ENCODE assay signal across 11 cellular contexts in the genomic region with DNA sequence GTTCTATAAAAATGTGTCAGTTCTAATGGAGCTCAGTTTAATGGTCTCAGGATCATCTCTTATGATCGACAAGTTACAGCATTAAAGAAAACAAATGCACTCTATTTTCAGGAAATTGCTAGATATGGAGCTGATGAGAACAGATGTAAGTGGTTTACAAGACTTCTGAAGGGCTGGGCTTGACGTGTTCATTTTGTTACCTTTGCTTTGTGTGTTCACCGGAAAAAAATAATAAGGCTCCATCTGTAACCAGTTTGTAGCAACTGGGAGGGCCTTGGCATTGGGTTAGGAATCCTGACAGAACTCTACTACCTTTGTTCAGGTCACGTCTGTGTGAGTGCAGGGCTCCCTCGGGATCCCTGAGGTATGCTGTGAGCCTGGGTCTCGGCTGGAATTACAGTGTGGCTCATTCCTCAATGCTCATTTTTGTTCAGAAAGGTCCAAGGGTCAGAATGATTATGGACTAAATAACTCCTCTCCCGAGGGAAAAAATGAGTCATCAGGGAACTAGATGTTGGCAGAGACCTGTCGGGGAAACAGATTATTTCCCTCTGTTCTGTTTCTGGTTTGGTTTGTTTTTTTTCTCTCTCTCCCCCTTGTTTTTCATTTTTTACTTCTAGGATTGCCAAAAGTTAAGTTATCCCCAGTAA.
A peak's percentile ranks its signal among the peaks of the same experiment; 100 is the strongest.
DNase-seq lines count a peak whose midpoint lies in the region; ATAC-seq, FAIRE-seq and TF ChIP-seq lines count a peak whose summit lies in the region.
"Had no signal": no experiment of that assay in that cellular context is flagged by ENCODE, and none has a peak within 500 bp of the region (broad histone marks: within the 10 kb centered on the region; RNA-seq: fewer than 3 reads in every experiment).

No MANE protein-coding gene starts in this region.

- no peak overlapping the region for H3K4me3 Mint-ChIP-seq in astrocyte (ENCODE audit: unreplicated experiment)
- H3K4me3 Mint-ChIP-seq: CD8-positive, alpha-beta T cell had no signal

- intact Hi-C loops in A673 (cut with micrococcal nuclease; ENCODE audit: unreplicated experiment) (no loop called here), kidney (cut with DNase I) (no loop called here)

- H3K9me3 Mint-ChIP-seq in astrocyte (ENCODE audit: unreplicated experiment) = peaks cover 4% of the 10 kb centered on the region
- H3K9me3 Mint-ChIP-seq: CD8-positive, alpha-beta T cell had no signal

- peaks cover 5% of the 10 kb centered on the region for H3K36me3 Mint-ChIP-seq in astrocyte (ENCODE audit: low read depth, unreplicated experiment)
- H3K36me3 Mint-ChIP-seq: CD8-positive, alpha-beta T cell had no signal

- peak; percentile 35 for DNase-seq in A673 (ENCODE audit: low spot score)
- DNase-seq in HK-2 (ENCODE audit: unreplicated experiment) = peak; percentile 6
- peak; percentile 97 for DNase-seq in astrocyte (ENCODE audit: low read depth)
- no peak for DNase-seq in kidney
- no peak for DNase-seq in GM10266 (ENCODE audit: extremely low spot score)
- DNase-seq: activated T-cell treated with anti-CD3 and anti-CD28 coated beads, Interleukin-2, amount 50 U/mL, for 48 hours; CD8-positive, alpha-beta T cell; heart left ventricle had no signal

- no peaks in the 10 kb centered on the region for H3K79me2 ChIP-seq in astrocyte (ENCODE audit: insufficient read depth, low read length)

- peak overlapping the region; percentile 58 for H3K9ac ChIP-seq in astrocyte (ENCODE audit: low read length)
- no peak overlapping the region for H3K9ac ChIP-seq in liver (ENCODE audit: low read depth in 1 of 2, low read length in 2 of 2)
- no peak overlapping the region for H3K9ac ChIP-seq in kidney (ENCODE audit: low read length in 2 of 2)

- H3K27ac ChIP-seq in A673 (ENCODE audit: low read depth, low read length, poor library complexity, severe bottlenecking) = no peak overlapping the region
- H3K27ac ChIP-seq in astrocyte (ENCODE audit: low read depth, low read length) = peak overlapping the region; percentile 73
- H3K27ac ChIP-seq in liver (ENCODE audit: low read depth in 1 of 2, low read length in 2 of 2) = no peak overlapping the region
- no peak overlapping the region for H3K27ac ChIP-seq in kidney (ENCODE audit: low read depth in 2 of 2, low read length in 2 of 2)
- H3K27ac ChIP-seq: heart left ventricle had no signal

- no TSS peak for BruUV-seq in A673 (replicated peaks; lab: Mats Ljungman, UMichigan)

- H3K27me3 Mint-ChIP-seq in astrocyte (ENCODE audit: low read depth, unreplicated experiment) = no peaks in the 10 kb centered on the region

- peak overlapping the region; percentile 39 for H2AFZ ChIP-seq in astrocyte (ENCODE audit: low read depth, low read length)

- peaks cover 32% of the 10 kb centered on the region for H3K4me1 Mint-ChIP-seq in astrocyte (ENCODE audit: low read depth, unreplicated experiment)

- TF ChIP-seq CTCF in A673 (conservative IDR thresholded peaks at IDR 0.05; ENCODE audit: low read depth, low read length) = no peak
- TF ChIP-seq CTCF in astrocyte (IDR thresholded peaks at IDR 0.05; ENCODE audit: insufficient read depth, low read depth, low read length) = no peak
- no peak for TF ChIP-seq CTCF in liver (IDR thresholded peaks at IDR 0.05; ENCODE audit: low read depth, low read length, missing input control)
- no peak for TF ChIP-seq CTCF in kidney (IDR thresholded peaks at IDR 0.05; ENCODE audit: borderline replicate concordance, extremely low read depth, insufficient read depth)
- TF ChIP-seq CTCF in GM10266 (IDR thresholded peaks at IDR 0.05; ENCODE audit: control insufficient read depth, insufficient read depth, low read depth, missing control alignments) = no peak

- POLR2A ChIA-PET in A673 (lab: Charles Lee; ENCODE audit: low non-redundant PET) = interaction anchor here (0.7 kb wide), 1 partner anchor 42 kb away, joined by 3 read pairs; no protein-coding TSS in a partner anchor

- H3K9me3 ChIP-seq in A673 (ENCODE audit: low read depth, low read length, poor library complexity, severe bottlenecking) (no peaks in the 10 kb centered on the region), astrocyte (ENCODE audit: insufficient read depth, low read depth, low read length) (no peaks in the 10 kb centered on the region), liver (ENCODE audit: control insufficient read depth in 4 of 4, low read length in 3 of 4) (no peaks in the 10 kb centered on the region), kidney (ENCODE audit: control insufficient read depth in 1 of 2, low read length in 2 of 2) (no peaks in the 10 kb centered on the region)

- 62% methylated on average over 8 of the region's 8 CpGs for WGBS in liver

- H3K4me1 ChIP-seq in A673 (ENCODE audit: insufficient read depth, low read length, poor library complexity, severe bottlenecking) (no peaks in the 10 kb centered on the region), astrocyte (ENCODE audit: insufficient read depth, low read length) (peaks cover 18% of the 10 kb centered on the region), liver (ENCODE audit: control insufficient read depth in 4 of 4, insufficient read depth in 4 of 4, low read length in 3 of 4) (no peaks in the 10 kb centered on the region), kidney (ENCODE audit: control insufficient read depth in 1 of 2, insufficient read depth in 1 of 2, low read depth in 1 of 2, low read length in 2 of 2) (no peaks in the 10 kb centered on the region)

- TF ChIP-seq RAD21 in liver (IDR thresholded peaks at IDR 0.05) = no peak

- H3K27ac Mint-ChIP-seq in astrocyte (ENCODE audit: unreplicated experiment) = peak overlapping the region; percentile 80
- H3K27ac Mint-ChIP-seq: CD8-positive, alpha-beta T cell had no signal

- H3K27me3 ChIP-seq in A673 (replicated peaks; ENCODE audit: insufficient read depth, low read depth, low read length, poor library complexity) (no peaks in the 10 kb centered on the region), astrocyte (ENCODE audit: insufficient read depth, low read length) (no peaks in the 10 kb centered on the region), liver (ENCODE audit: control insufficient read depth in 4 of 4, insufficient read depth in 4 of 4, low read length in 3 of 4) (no peaks in the 10 kb centered on the region)
- H3K27me3 ChIP-seq: heart left ventricle had no signal

- H3K36me3 ChIP-seq in A673 (ENCODE audit: insufficient read depth, low read length, poor library complexity, severe bottlenecking) = no peaks in the 10 kb centered on the region
- H3K36me3 ChIP-seq in astrocyte (ENCODE audit: insufficient read depth, low read length) = no peaks in the 10 kb centered on the region
- no peaks in the 10 kb centered on the region for H3K36me3 ChIP-seq in liver (ENCODE audit: control insufficient read depth in 4 of 4, insufficient read depth in 3 of 4, low read depth in 1 of 4, low read length in 3 of 4)
- no peaks in the 10 kb centered on the region for H3K36me3 ChIP-seq in kidney (ENCODE audit: control insufficient read depth in 1 of 2, insufficient read depth in 2 of 2, low read length in 2 of 2)
- H3K36me3 ChIP-seq: heart left ventricle had no signal

- no peak overlapping the region for H3K4me3 ChIP-seq in A673 (ENCODE audit: low read depth, low read length, poor library complexity, severe bottlenecking)
- no peak overlapping the region for H3K4me3 ChIP-seq in astrocyte (ENCODE audit: insufficient read depth, low read depth, low read length)
- H3K4me3 ChIP-seq in liver (ENCODE audit: low read depth in 1 of 3, low read length in 3 of 3) = no peak overlapping the region
- H3K4me3 ChIP-seq in kidney (ENCODE audit: low read length in 2 of 2) = no peak overlapping the region
- H3K4me3 ChIP-seq: heart left ventricle had no signal

- peak overlapping the region; percentile 69 for H3K4me2 ChIP-seq in astrocyte (ENCODE audit: low read length)

- no peaks in the 10 kb centered on the region for H4K20me1 ChIP-seq in astrocyte (ENCODE audit: insufficient read depth, low read length)

- FAIRE-seq in astrocyte (lab: Jason Lieb, UNC) (peak; percentile 75), kidney (lab: Jason Lieb, UNC) (no peak)

- ATAC-seq in GM21529 (IDR thresholded peaks at IDR 0.05; ENCODE audit: unreplicated experiment) = no peak
- ATAC-seq in GM21723 (IDR thresholded peaks at IDR 0.05; ENCODE audit: unreplicated experiment) = no peak
- ATAC-seq: CD8-positive, alpha-beta T cell had no signal

- CTCF ChIA-PET in A673 (lab: Charles Lee) = no interaction called here

TF ChIP-seq in liver, 16 proteins besides CTCF, POLR2A, EP300 and RAD21:
- TF ChIP-seq NR2F2 (IDR thresholded peaks at IDR 0.05) (peak; percentile 48), JUND (IDR thresholded peaks at IDR 0.05) (peak; percentile 79 to 81), EGR1 (IDR thresholded peaks at IDR 0.05; ENCODE audit: low read depth in 2 of 2) (no peak)

Comparison
In these comparisons a context has a peak if more than half of its experiments do, and no peak if none do; other contexts are left out.
1. DNase-seq: peak in A673 (single experiment), HK-2 (single experiment) and astrocyte (single experiment); none in kidney (single experiment) and GM10266 (single experiment).